10 cellular contexts compared by ENCODE assay signal in the genomic region with DNA sequence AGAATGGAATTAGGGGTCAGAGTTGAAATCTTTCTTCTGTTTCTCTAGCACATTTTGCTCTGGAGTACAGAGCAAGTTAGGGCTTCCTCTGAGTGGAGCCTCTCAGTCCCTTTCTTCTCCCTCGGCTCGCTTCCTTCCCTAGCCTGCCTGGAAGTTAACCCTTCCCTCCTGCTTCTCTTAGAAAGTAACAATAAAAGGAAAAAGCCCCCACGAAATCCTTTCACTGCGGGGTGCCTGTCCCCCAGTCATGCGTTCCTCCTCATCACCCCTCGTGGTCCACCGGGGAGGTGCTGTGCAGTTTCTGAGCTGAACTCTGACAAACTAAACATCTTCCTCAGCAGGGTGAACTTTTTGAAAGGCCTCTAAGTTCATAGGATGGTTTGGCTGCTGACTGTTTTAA. TPM values are rescaled to one million over a fixed set of nuclear protein-coding genes. Genes with fewer than 3 reads are reported as not detected.
A peak's percentile ranks its signal among the peaks of the same experiment; 100 is the strongest.
DNase-seq lines count a peak whose midpoint lies in the region; ATAC-seq and TF ChIP-seq lines count a peak whose summit lies in the region.
"Had no signal": no experiment of that assay in that cellular context is flagged by ENCODE, and none has a peak within 500 bp of the region (broad histone marks: within the 10 kb centered on the region; RNA-seq: fewer than 3 reads in every experiment).

No MANE protein-coding gene starts in this region.

- peak overlapping the region; percentile 46 to 63 for H3K18ac ChIP-seq in mesenchymal stem cell (ENCODE audit: low read depth in 1 of 2, low read length in 2 of 2)

- H3K4me1 ChIP-seq in breast epithelium (no peaks in the 10 kb centered on the region), mesenchymal stem cell (ENCODE audit: control insufficient read depth, insufficient read depth, low read depth, low read length) (peaks cover 26% of the 10 kb centered on the region), upper lobe of right lung (peaks cover 21% of the 10 kb centered on the region), OCI-LY7 (ENCODE audit: insufficient read depth, low read length, poor library complexity, severe bottlenecking) (no peaks in the 10 kb centered on the region), left lung (peaks cover 0 to 27% of the 10 kb centered on the region in 2 donors)

- DNase-seq in breast epithelium (ENCODE audit: low spot score in 2 of 2) = no peak
- no peak for DNase-seq in MCF 10A (ENCODE audit: unreplicated experiment)
- DNase-seq in amniotic stem cell (lab: John Stamatoyannopoulos, UW) = peak; percentile 24
- DNase-seq in mesenchymal stem cell = peak; percentile 41
- no peak for DNase-seq in upper lobe of right lung
- no peak for DNase-seq in OCI-LY7 (ENCODE audit: low spot score)
- DNase-seq in mucosa of gallbladder (ENCODE audit: low spot score) = no peak
- no peak for DNase-seq in left lung

- POLR2A ChIA-PET in MCF 10A (lab: Yijun Ruan, JAX) = no interaction called here
- POLR2A ChIA-PET in OCI-LY7 (lab: Charles Lee) = no interaction called here

- H3K9ac ChIP-seq in mesenchymal stem cell (ENCODE audit: low read length) = no peak overlapping the region

- H3K4me2 ChIP-seq in mesenchymal stem cell (ENCODE audit: low read length, poor library complexity, severe bottlenecking) (peak overlapping the region; percentile 93), OCI-LY7 (ENCODE audit: low read length) (no peak overlapping the region)

- BruUV-seq in MCF 10A (replicated peaks; lab: Mats Ljungman, UMichigan) (no TSS peak), OCI-LY7 (replicated peaks; lab: Mats Ljungman, UMichigan) (no TSS peak)

- no peaks in the 10 kb centered on the region for H4K20me1 ChIP-seq in OCI-LY7 (ENCODE audit: insufficient read depth, low read length)

- no peak for TF ChIP-seq POLR2A in breast epithelium (IDR thresholded peaks at IDR 0.05)

- peaks cover 15% of the 10 kb centered on the region for H3K4me1 Mint-ChIP-seq in MCF 10A (ENCODE audit: insufficient read depth, unreplicated experiment)

- H3K9me3 ChIP-seq in breast epithelium (no peaks in the 10 kb centered on the region), mesenchymal stem cell (ENCODE audit: control insufficient read depth, low read length) (no peaks in the 10 kb centered on the region), upper lobe of right lung (no peaks in the 10 kb centered on the region), OCI-LY7 (ENCODE audit: low read length) (no peaks in the 10 kb centered on the region), left lung (no peaks in the 10 kb centered on the region)

- H3K27me3 Mint-ChIP-seq in MCF 10A (ENCODE audit: insufficient read depth, unreplicated experiment) = peaks cover 53% of the 10 kb centered on the region

- peak overlapping the region; percentile 28 to 58 for H3K27ac ChIP-seq in breast epithelium
- peak overlapping the region; percentile 89 for H3K27ac ChIP-seq in mesenchymal stem cell (ENCODE audit: low read length, poor library complexity, severe bottlenecking)
- no peak overlapping the region for H3K27ac ChIP-seq in upper lobe of right lung
- H3K27ac ChIP-seq in OCI-LY7 (ENCODE audit: low read depth, low read length, poor library complexity, severe bottlenecking) = no peak overlapping the region
- H3K27ac ChIP-seq in left lung = no peak overlapping the region
- H3K27ac ChIP-seq: WERI-Rb-1 had no signal

- 11% methylated on average over 7 of the region's 7 CpGs for WGBS in mesenchymal stem cell

- H3K36me3 ChIP-seq in breast epithelium (no peaks in the 10 kb centered on the region), mesenchymal stem cell (ENCODE audit: control insufficient read depth in 1 of 2, insufficient read depth in 2 of 2, low read depth in 1 of 2, low read length in 2 of 2) (no peaks in the 10 kb centered on the region), upper lobe of right lung (no peaks in the 10 kb centered on the region), OCI-LY7 (ENCODE audit: insufficient read depth, low read length) (no peaks in the 10 kb centered on the region), left lung (no peaks in the 10 kb centered on the region)
- H3K36me3 ChIP-seq: WERI-Rb-1 had no signal

- H3K79me1 ChIP-seq in mesenchymal stem cell (replicated peaks; ENCODE audit: low read length, poor library complexity, severe bottlenecking) = peaks cover 6% of the 10 kb centered on the region

- H2AFZ ChIP-seq in mesenchymal stem cell (ENCODE audit: low read depth, low read length) (no peak overlapping the region), OCI-LY7 (ENCODE audit: low read length) (no peak overlapping the region)

- H3K36me3 Mint-ChIP-seq in MCF 10A (ENCODE audit: insufficient read depth, unreplicated experiment) = no peaks in the 10 kb centered on the region

- H3K9me3 Mint-ChIP-seq in MCF 10A (ENCODE audit: unreplicated experiment) = no peaks in the 10 kb centered on the region

- CTCF ChIA-PET in MCF 10A (lab: Yijun Ruan, JAX) (interaction anchor here (0.6 kb wide), 2 partner anchors 110 to 1214 kb away, joined by 4 read pairs; no protein-coding TSS in a partner anchor), OCI-LY7 (lab: Charles Lee; ENCODE audit: unreplicated experiment) (no interaction called here)

- peak overlapping the region; percentile 7 for H2AK5ac ChIP-seq in mesenchymal stem cell (ENCODE audit: low read length, severe bottlenecking)

- intact Hi-C loops in breast epithelium (cut with DNase I; ENCODE audit: low total_unique reads) = loop anchor here (10.0 kb wide), 1 partner anchor 110 kb away; no protein-coding TSS in a partner anchor
- intact Hi-C loops in MCF 10A (cut with micrococcal nuclease) = no loop called here
- intact Hi-C loops in upper lobe of right lung (cut with DNase I) = no loop called here
- intact Hi-C loops in OCI-LY7 (cut with micrococcal nuclease; ENCODE audit: unreplicated experiment) = no loop called here
- intact Hi-C loops in left lung (cut with DNase I) = no loop called here

- no peaks in the 10 kb centered on the region for H3K79me2 ChIP-seq in OCI-LY7 (ENCODE audit: insufficient read depth, low read depth, low read length)

- H3K9me2 ChIP-seq in OCI-LY7 (ENCODE audit: insufficient read depth, low read length) = no peaks in the 10 kb centered on the region

- H3K4me3 ChIP-seq in breast epithelium (peak overlapping the region; percentile 9 to 75 (median 72)), mesenchymal stem cell (ENCODE audit: insufficient read depth in 1 of 2, low read depth in 1 of 2, low read length in 2 of 2) (peak overlapping the region in 1 of 2 experiments; percentile 2), upper lobe of right lung (peak overlapping the region; percentile 52), OCI-LY7 (ENCODE audit: low read depth, low read length, poor library complexity, severe bottlenecking) (no peak overlapping the region), left lung (no peak overlapping the region)

- peak overlapping the region in 1 of 2 experiments; percentile 4 for H3K4ac ChIP-seq in mesenchymal stem cell (ENCODE audit: low read depth in 1 of 2, low read length in 2 of 2)

- no peak overlapping the region for H3K4me3 Mint-ChIP-seq in MCF 10A (ENCODE audit: unreplicated experiment)

- H2BK12ac ChIP-seq in mesenchymal stem cell (ENCODE audit: low read length in 2 of 2) = no peak overlapping the region

- no peak overlapping the region for H3K23ac ChIP-seq in mesenchymal stem cell (ENCODE audit: low read length in 2 of 2)

- ATAC-seq in upper lobe of right lung = no peak
- no peak for ATAC-seq in left lung
- ATAC-seq: esophagus mucosa had no signal

- H3K27ac Mint-ChIP-seq in MCF 10A (ENCODE audit: low read depth, unreplicated experiment) = no peak overlapping the region

- no peak overlapping the region for H3K14ac ChIP-seq in mesenchymal stem cell (ENCODE audit: low read length in 2 of 2)

- TF ChIP-seq CTCF in breast epithelium (IDR thresholded peaks at IDR 0.05) = no peak
- no peak for TF ChIP-seq CTCF in MCF 10A (IDR thresholded peaks at IDR 0.05; ENCODE audit: unreplicated experiment)
- TF ChIP-seq CTCF in upper lobe of right lung (IDR thresholded peaks at IDR 0.05) = no peak
- no peak for TF ChIP-seq CTCF in OCI-LY7 (conservative IDR thresholded peaks at IDR 0.05; ENCODE audit: low read length)
- TF ChIP-seq CTCF in left lung (IDR thresholded peaks at IDR 0.05) = no peak

- peak overlapping the region; percentile 35 for H4K8ac ChIP-seq in mesenchymal stem cell (ENCODE audit: low read length)

- H2BK15ac ChIP-seq in mesenchymal stem cell (ENCODE audit: low read depth, poor library complexity, severe bottlenecking) = no peak overlapping the region

- H4K91ac ChIP-seq in mesenchymal stem cell (ENCODE audit: low read length) = no peak overlapping the region

- H2BK120ac ChIP-seq in mesenchymal stem cell (ENCODE audit: low read depth, low read length) = peak overlapping the region; percentile 87

- H3K27me3 ChIP-seq in breast epithelium (peaks cover 0 to 3% of the 10 kb centered on the region in 2 donors), mesenchymal stem cell (ENCODE audit: control insufficient read depth in 1 of 2, insufficient read depth in 1 of 2, low read length in 2 of 2) (peaks cover 0 to 72% of the 10 kb centered on the region in 2 experiments), upper lobe of right lung (peaks cover 36% of the 10 kb centered on the region), left lung (peaks cover 4 to 81% of the 10 kb centered on the region in 2 donors)

- H2BK5ac ChIP-seq in mesenchymal stem cell (ENCODE audit: low read depth, low read length, poor library complexity, severe bottlenecking) = no peak overlapping the region

RNA-seq across cellular contexts. Expression of gene IGFBP2, which starts 2.0 kb away (rescaled TPM):
- total RNA-seq in breast epithelium (100 to 1,000 TPM in 2 of 3 donors, 10 to 100 TPM in 1; 16.0 to 131 (median 115) TPM), MCF 10A (2022) (18.3 and 32.0 TPM in 2 replicates), upper lobe of right lung (46.1 TPM), OCI-LY7 (2022) (0.81 TPM in 1 of 2 replicates, not detected in the other), mucosa of gallbladder (27.7 TPM), left lung (10 to 100 TPM; 28.2 to 48.9 TPM)
- 285 TPM for polyA plus RNA-seq in mesenchymal stem cell (2013, experiment 1 of 2)
- 282 TPM for polyA plus RNA-seq in mesenchymal stem cell (2013, experiment 2 of 2)
- 0.66 and 0.75 TPM in 2 replicates for total RNA-seq in OCI-LY7 (2014; rRNA removed; shearing (Covaris generic))

Comparison
In these comparisons a context has a peak if more than half of its experiments do, and no peak if none do; other contexts are left out.
1. DNase-seq: peak in amniotic stem cell (single experiment) and mesenchymal stem cell (single experiment); none in breast epithelium (0 of 2), MCF 10A (single experiment), upper lobe of right lung (single experiment), OCI-LY7 (single experiment), mucosa of gallbladder (single experiment) and left lung (0 of 2).
2. H3K27ac ChIP-seq: peak in breast epithelium (2 of 2) and mesenchymal stem cell (single experiment); none in upper lobe of right lung (single experiment), OCI-LY7 (single experiment) and left lung (0 of 2).
3. H3K4me3 ChIP-seq: peak in breast epithelium (3 of 3) and upper lobe of right lung (single experiment); none in OCI-LY7 (single experiment) and left lung (0 of 2).
4. RNA of gene IGFBP2, which starts 2.0 kb away (total RNA-seq): 16.0 to 131 TPM in breast epithelium, 28.2 to 48.9 TPM in left lung, 46.1 TPM in upper lobe of right lung (single experiment), 18.3 to 32.0 TPM in MCF 10A and 27.7 TPM in mucosa of gallbladder (single experiment); 0.66 to 0.81 TPM in OCI-LY7; every median in the first group is over 4 times any median in the second.